ENCODE assay signal across 9 cellular contexts in genomic region chr11:75342231-75342918, GRCh38. TPM values are rescaled to one million over a fixed set of nuclear protein-coding genes. Genes with fewer than 3 reads are reported as not detected.
DNase-seq lines count a peak whose midpoint lies in the region; ATAC-seq and TF ChIP-seq lines count a peak whose summit lies in the region.
"Had no signal": no experiment of that assay in that cellular context is flagged by ENCODE, and none has a peak within 500 bp of the region (broad histone marks: within the 10 kb centered on the region; RNA-seq: fewer than 3 reads in every experiment).

No MANE protein-coding gene starts in this region.

- TF ChIP-seq CTCF in transverse colon (IDR thresholded peaks at IDR 0.05) (no peak), smooth muscle cell (IDR thresholded peaks at IDR 0.05; ENCODE audit: borderline replicate concordance, insufficient read depth, poor library complexity, severe bottlenecking) (no peak)

- H3K23ac ChIP-seq in mesendoderm (ENCODE audit: low read length), result no peak overlapping the region

- no peak for DNase-seq in activated naive CD4-positive, alpha-beta T cell treated with Interleukin-2 at 50 U/mL for 16 hours
- DNase-seq in mesendoderm (no peak), transverse colon (no peak), smooth muscle cell (lab: John Stamatoyannopoulos, UW; ENCODE audit: unreplicated experiment) (no peak), superior temporal gyrus (ENCODE audit: extremely low spot score) (no peak)
- DNase-seq: stimulated activated CD4-positive, alpha-beta T cell treated with anti-CD3 and anti-CD28 coated beads, Interleukin-15, amount 100 ng/mL, for 24 hours had no signal

- no peak overlapping the region for H2BK15ac ChIP-seq in mesendoderm (replicated peaks; ENCODE audit: low read depth)

- H3K4ac ChIP-seq in mesendoderm (ENCODE audit: low read depth, low read length), result no peak overlapping the region

- no peak for ATAC-seq in activated T-helper 17 cell treated with anti-CD3 and anti-CD28 coated beads, Interleukin-2, amount 50 U/mL, for 72 hours (replicated peaks)
- no peak for ATAC-seq in GM19023 (IDR thresholded peaks at IDR 0.05; ENCODE audit: unreplicated experiment)

- WGBS in mesendoderm (ENCODE audit: extremely low coverage, insufficient coverage, low lambda C conversion rate), result no CpG with 5 or more reads among the region's 15 CpGs
- 43 to 58% methylated on average over 1 to 15 of the region's 15 CpGs for WGBS in transverse colon (ENCODE audit: low coverage in 1 of 2), 2 donors
- 88% methylated on average over 15 of the region's 15 CpGs for WGBS in smooth muscle cell (ENCODE audit: low lambda C conversion rate)

- H2AK5ac ChIP-seq in mesendoderm (ENCODE audit: low read length), result peak overlapping the region; percentile 97

- H3K9me3 ChIP-seq in transverse colon (no peaks in the 10 kb centered on the region), smooth muscle cell (replicated peaks; ENCODE audit: low read depth) (no peaks in the 10 kb centered on the region)

- peak overlapping the region; percentile 92 for H3K56ac ChIP-seq in mesendoderm (ENCODE audit: low read length)

- H3K27ac ChIP-seq in mesendoderm (ENCODE audit: low read depth, low read length) (peak overlapping the region; percentile 29), transverse colon (peak overlapping the region; percentile 91 to 97 (median 94)), smooth muscle cell (ENCODE audit: low read depth) (no peak overlapping the region)

- H3K4me3 ChIP-seq in mesendoderm (ENCODE audit: low read length) (no peak overlapping the region), transverse colon (no peak overlapping the region), smooth muscle cell (no peak overlapping the region)

- intact Hi-C loops in transverse colon (cut with DNase I; ENCODE audit: low total_unique reads), result no loop called here

- H4K8ac ChIP-seq in mesendoderm (ENCODE audit: low read depth, low read length), result no peak overlapping the region

- H3K4me2 ChIP-seq in mesendoderm (ENCODE audit: low read length), result no peak overlapping the region
- H3K4me2 ChIP-seq in smooth muscle cell, result no peak overlapping the region

- H3K36me3 Mint-ChIP-seq in activated naive CD4-positive, alpha-beta T cell treated with anti-CD3 and anti-CD28 coated beads, Interleukin-2, amount 50 U/mL, for 24 hours, result no peaks in the 10 kb centered on the region
- no peaks in the 10 kb centered on the region for H3K36me3 Mint-ChIP-seq in activated T-helper 17 cell treated with anti-CD3 and anti-CD28 coated beads, Interleukin-2, amount 50 U/mL, for 72 hours (ENCODE audit: low read depth)

- TF ChIP-seq EP300 in transverse colon (IDR thresholded peaks at IDR 0.05; ENCODE audit: low read depth), result no peak

- in situ Hi-C loops in transverse colon (cut with MboI; ENCODE audit: low pct_ligation_motif_present in 1 of 4, low pct_unique_long_range_greater_than_20kb in 1 of 4, low sequenced_read_pairs in 3 of 4), result no loop called here

- H3K79me1 ChIP-seq in mesendoderm (ENCODE audit: low read length), result peaks cover 48% of the 10 kb centered on the region

- H3K27ac Mint-ChIP-seq in activated naive CD4-positive, alpha-beta T cell treated with anti-CD3 and anti-CD28 coated beads, Interleukin-2, amount 50 U/mL, for 24 hours, result peak overlapping the region; percentile 62
- peak overlapping the region; percentile 92 for H3K27ac Mint-ChIP-seq in activated T-helper 17 cell treated with anti-CD3 and anti-CD28 coated beads, Interleukin-2, amount 50 U/mL, for 72 hours

- H3K9ac ChIP-seq in mesendoderm (ENCODE audit: low read length) (peak overlapping the region; percentile 32), smooth muscle cell (ENCODE audit: low read depth) (no peak overlapping the region)

- H2AFZ ChIP-seq in smooth muscle cell (ENCODE audit: low read depth), result no peak overlapping the region

- peaks cover 61% of the 10 kb centered on the region for H3K4me1 ChIP-seq in mesendoderm (ENCODE audit: control insufficient read depth, low read depth, low read length)
- peaks cover 87 to 99% (median 98%) of the 10 kb centered on the region in 4 donors for H3K4me1 ChIP-seq in transverse colon
- peaks cover 43% of the 10 kb centered on the region for H3K4me1 ChIP-seq in smooth muscle cell (ENCODE audit: low read depth)

- H3K27me3 Mint-ChIP-seq in activated naive CD4-positive, alpha-beta T cell treated with anti-CD3 and anti-CD28 coated beads, Interleukin-2, amount 50 U/mL, for 24 hours, result no peaks in the 10 kb centered on the region
- no peaks in the 10 kb centered on the region for H3K27me3 Mint-ChIP-seq in activated T-helper 17 cell treated with anti-CD3 and anti-CD28 coated beads, Interleukin-2, amount 50 U/mL, for 72 hours

- peak overlapping the region; percentile 84 for H2BK5ac ChIP-seq in mesendoderm (ENCODE audit: low read length)

- peaks cover 3% of the 10 kb centered on the region for H4K20me1 ChIP-seq in smooth muscle cell (ENCODE audit: low read depth)

- H3K9me3 Mint-ChIP-seq in activated naive CD4-positive, alpha-beta T cell treated with anti-CD3 and anti-CD28 coated beads, Interleukin-2, amount 50 U/mL, for 24 hours, result no peaks in the 10 kb centered on the region
- H3K9me3 Mint-ChIP-seq in activated T-helper 17 cell treated with anti-CD3 and anti-CD28 coated beads, Interleukin-2, amount 50 U/mL, for 72 hours, result no peaks in the 10 kb centered on the region

- no peaks in the 10 kb centered on the region for H3K36me3 ChIP-seq in mesendoderm (ENCODE audit: control insufficient read depth, insufficient read depth, low read length)
- H3K36me3 ChIP-seq in transverse colon, result no peaks in the 10 kb centered on the region
- H3K36me3 ChIP-seq in smooth muscle cell (ENCODE audit: low read depth), result no peaks in the 10 kb centered on the region

- H2BK120ac ChIP-seq in mesendoderm (ENCODE audit: low read depth, low read length), result no peak overlapping the region

- H3K18ac ChIP-seq in mesendoderm (ENCODE audit: low read length), result peak overlapping the region; percentile 29

- no peak for TF ChIP-seq POLR2A in transverse colon (IDR thresholded peaks at IDR 0.05)

- peak overlapping the region; percentile 54 for H3K4me3 Mint-ChIP-seq in activated naive CD4-positive, alpha-beta T cell treated with anti-CD3 and anti-CD28 coated beads, Interleukin-2, amount 50 U/mL, for 24 hours
- H3K4me3 Mint-ChIP-seq in activated T-helper 17 cell treated with anti-CD3 and anti-CD28 coated beads, Interleukin-2, amount 50 U/mL, for 72 hours, result peak overlapping the region; percentile 11

- peaks cover 28% of the 10 kb centered on the region for H3F3A ChIP-seq in smooth muscle cell (ENCODE audit: low read depth)

- no peak overlapping the region for H4K5ac ChIP-seq in mesendoderm (ENCODE audit: low read length)

- H3K79me2 ChIP-seq in mesendoderm (ENCODE audit: control insufficient read depth, insufficient read depth, low read length) (peaks cover 72% of the 10 kb centered on the region), smooth muscle cell (ENCODE audit: low read depth) (peaks cover 28% of the 10 kb centered on the region)

- H3K4me1 Mint-ChIP-seq in activated naive CD4-positive, alpha-beta T cell treated with anti-CD3 and anti-CD28 coated beads, Interleukin-2, amount 50 U/mL, for 24 hours, result peaks cover 99% of the 10 kb centered on the region
- H3K4me1 Mint-ChIP-seq in activated T-helper 17 cell treated with anti-CD3 and anti-CD28 coated beads, Interleukin-2, amount 50 U/mL, for 72 hours, result peaks cover 64% of the 10 kb centered on the region

- H3K27me3 ChIP-seq in mesendoderm (ENCODE audit: insufficient read depth, low read length, poor library complexity) (no peaks in the 10 kb centered on the region), transverse colon (no peaks in the 10 kb centered on the region), smooth muscle cell (ENCODE audit: low read depth) (no peaks in the 10 kb centered on the region)

RNA-seq across cellular contexts. Expression of gene ARRB1, which starts 9.1 kb away (rescaled TPM):
- 10 to 100 TPM; 10.7 to 14.7 TPM for total RNA-seq in activated T-helper 17 cell treated with anti-CD3 and anti-CD28 coated beads, Interleukin-2, amount 50 U/mL, for 72 hours
- polyA plus RNA-seq in mesendoderm (2013, experiment 1 of 2), result 42.6 TPM
- 43.2 TPM for polyA plus RNA-seq in mesendoderm (2013, experiment 2 of 2)
- total RNA-seq in transverse colon, result 10 to 100 TPM; 55.7 to 88.2 (median 78.0) TPM
- total RNA-seq in smooth muscle cell, result 16.9 and 19.7 TPM in 2 replicates
- polyA plus RNA-seq in smooth muscle cell, result 4.6 and 6.6 TPM in 2 replicates

RNA-seq across cellular contexts. Expression of gene RPS3, which starts 56.9 kb away (rescaled TPM):
- total RNA-seq in activated T-helper 17 cell treated with anti-CD3 and anti-CD28 coated beads, Interleukin-2, amount 50 U/mL, for 72 hours, result 1,000 to 10,000 TPM; 4,623 to 5,372 TPM
- 6,635 TPM for polyA plus RNA-seq in mesendoderm (2013, experiment 1 of 2)
- polyA plus RNA-seq in mesendoderm (2013, experiment 2 of 2), result 6,755 TPM
- total RNA-seq in transverse colon (1,000 to 10,000 TPM in 1 of 4 donors, 100 to 1,000 TPM in 3; 492 to 1,045 (median 813) TPM), smooth muscle cell (721 and 794 TPM in 2 replicates)
- 976 and 989 TPM in 2 replicates for polyA plus RNA-seq in smooth muscle cell
